In genomic region chr17:1399366-1399678, GRCh38 we compare ENCODE assay signal across 1 cellular context.
A peak's percentile ranks its signal among the peaks of the same experiment; 100 is the strongest.
TF ChIP-seq lines count a peak whose summit lies in the region.

No MANE protein-coding gene starts in this region.

TF ChIP-seq in K562, 482 proteins besides CTCF, POLR2A, EP300 and RAD21:
- no peak for TF ChIP-seq ELF2 (CRISPR knock-in tag; IDR thresholded peaks at IDR 0.05)
- peak; percentile 60; the same call in 1 of the 2 replicates for TF ChIP-seq RBFOX2 (IDR thresholded peaks at IDR 0.05; ENCODE audit: low read depth, low read length)
- TF ChIP-seq RHOXF2B (CRISPR knock-in tag; conservative IDR thresholded peaks at IDR 0.05), result no peak
- TF ChIP-seq SIN3A (IDR thresholded peaks at IDR 0.05; ENCODE audit: borderline replicate concordance in 2 of 2, control insufficient read depth in 1 of 2, low read depth in 2 of 2, low read length in 2 of 2), result 0 out of 4 replicates have a peak, but pooled peaks of 1 of the 2 experiments have one; percentile 9
- peak; percentile 26; the same call in 1 of the 2 replicates for TF ChIP-seq KAT7 (CRISPR knock-in tag; IDR thresholded peaks at IDR 0.05; ENCODE audit: borderline replicate concordance)
- peak; percentile 36 for TF ChIP-seq SAP30 (IDR thresholded peaks at IDR 0.05; ENCODE audit: borderline replicate concordance, insufficient read depth, low read depth, low read length, poor library complexity, severe bottlenecking)
